ENCODE assay signal across 9 cellular contexts in the genomic region with DNA sequence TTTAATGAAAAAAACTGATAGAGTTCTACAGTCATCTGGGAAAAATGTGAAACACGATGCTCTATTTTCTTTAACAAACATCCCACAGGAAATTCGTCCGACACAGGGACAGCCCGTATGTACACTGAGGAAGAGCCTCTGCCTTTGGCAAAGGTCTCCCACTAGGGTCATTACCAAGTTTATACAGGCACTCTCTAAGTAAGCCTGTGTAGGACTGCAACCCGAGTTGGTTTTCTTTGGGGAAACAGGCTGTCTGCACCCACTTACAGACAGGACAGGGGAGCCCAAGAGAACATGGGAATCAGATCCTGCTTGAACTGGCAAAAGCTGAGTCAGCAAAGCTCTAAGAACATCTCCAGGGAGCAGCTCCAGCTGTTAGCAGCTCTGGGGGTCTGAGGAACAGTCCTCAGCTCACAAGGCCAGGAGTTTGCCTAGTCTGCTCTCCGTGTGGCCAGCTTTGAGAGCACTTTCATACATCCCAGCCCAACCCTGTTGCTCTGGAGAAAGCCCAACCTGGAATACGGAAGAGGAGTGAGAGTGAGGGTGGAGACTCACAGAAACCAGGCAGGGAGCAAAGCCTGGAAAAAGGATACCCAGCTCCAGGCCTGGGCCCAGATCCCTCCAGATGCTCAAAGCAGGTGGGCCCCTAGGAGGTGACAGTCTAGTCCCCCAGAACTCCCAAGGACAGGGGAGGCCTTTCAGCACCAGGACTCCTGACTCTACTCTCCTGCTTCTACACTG. TPM values are rescaled to one million over a fixed set of nuclear protein-coding genes. Genes with fewer than 3 reads are reported as not detected.
DNase-seq lines count a peak whose midpoint lies in the region; ATAC-seq and TF ChIP-seq lines count a peak whose summit lies in the region.
"Had no signal": no experiment of that assay in that cellular context is flagged by ENCODE, and none has a peak within 500 bp of the region (broad histone marks: within the 10 kb centered on the region; RNA-seq: fewer than 3 reads in every experiment).

No MANE protein-coding gene starts in this region.

- peaks cover 27% of the 10 kb centered on the region for H3K79me2 ChIP-seq in neural progenitor cell (ENCODE audit: low read depth)

- peaks cover 0 to 15% (median 6%) of the 10 kb centered on the region in 11 experiments; a peak in 4 of 22 replicates for H3K36me3 ChIP-seq in BLaER1 treated with 17β-estradiol and CSF1 and Interleukin-3, amounts not matched to agents 10 nM and 100 nM
- no peaks in the 10 kb centered on the region for H3K36me3 ChIP-seq in neural progenitor cell

- TF ChIP-seq CTCF in WI38 (IDR thresholded peaks at IDR 0.05; ENCODE audit: low read depth, low read length), result no peak
- TF ChIP-seq CTCF in fibroblast of villous mesenchyme (IDR thresholded peaks at IDR 0.05; ENCODE audit: insufficient read depth, low read depth, low read length), result no peak
- TF ChIP-seq CTCF in neural progenitor cell (IDR thresholded peaks at IDR 0.05), result no peak

- no peak overlapping the region for H3K27ac Mint-ChIP-seq in neural progenitor cell

- H3K9me3 ChIP-seq in BLaER1 treated with 17β-estradiol and CSF1 and Interleukin-3, amounts not matched to agents 10 nM and 100 nM (replicated peaks in 1 of 11), result no peaks in the 10 kb centered on the region
- H3K9me3 ChIP-seq in neural progenitor cell (ENCODE audit: low read depth), result no peaks in the 10 kb centered on the region

- H2AFZ ChIP-seq in neural progenitor cell (replicated peaks), result no peak overlapping the region

- H3K36me3 Mint-ChIP-seq in neural progenitor cell, result no peaks in the 10 kb centered on the region

- H4K20me1 ChIP-seq in BLaER1 treated with 17β-estradiol and CSF1 and Interleukin-3, amounts not matched to agents 10 nM and 100 nM, result peaks cover 0 to 27% (median 6%) of the 10 kb centered on the region in 11 experiments; a peak in 5 of 22 replicates
- peaks cover 20% of the 10 kb centered on the region for H4K20me1 ChIP-seq in neural progenitor cell (ENCODE audit: low read depth)

- H3K4me1 ChIP-seq in BLaER1 treated with 17β-estradiol and CSF1 and Interleukin-3, amounts not matched to agents 10 nM and 100 nM, result peaks cover 45 to 77% (median 53%) of the 10 kb centered on the region in 10 experiments
- H3K4me1 ChIP-seq in neural progenitor cell, result peaks cover 24% of the 10 kb centered on the region

- H3K27me3 Mint-ChIP-seq in neural progenitor cell (ENCODE audit: insufficient read depth, low read depth), result no peaks in the 10 kb centered on the region

- H3K4me1 Mint-ChIP-seq in neural progenitor cell, result peaks cover 27% of the 10 kb centered on the region

- peak overlapping the region; percentile 88 to 99 (median 95) for H3K4me3 ChIP-seq in BLaER1 treated with 17β-estradiol and CSF1 and Interleukin-3, amounts not matched to agents 10 nM and 100 nM
- H3K4me3 ChIP-seq in WI38 (ENCODE audit: low read depth, low read length) (peak overlapping the region; percentile 71), fibroblast of villous mesenchyme (ENCODE audit: low read depth, low read length) (peak overlapping the region; percentile 94), neural progenitor cell (peak overlapping the region; percentile 5)

- ATAC-seq in GM21390 (IDR thresholded peaks at IDR 0.05; ENCODE audit: unreplicated experiment) (no peak), HG03135 (IDR thresholded peaks at IDR 0.05; ENCODE audit: unreplicated experiment) (no peak), GM19023 (IDR thresholded peaks at IDR 0.05; ENCODE audit: unreplicated experiment) (no peak)

- peak overlapping the region; percentile 77 to 97 (median 90) for H3K4me2 ChIP-seq in BLaER1 treated with 17β-estradiol and CSF1 and Interleukin-3, amounts not matched to agents 10 nM and 100 nM
- peak overlapping the region; percentile 98 for H3K4me2 ChIP-seq in neural progenitor cell

- peak overlapping the region in 10 of 11 experiments; percentile 2 to 96 (median 82); a peak in 17 of 22 replicates for H3K27ac ChIP-seq in BLaER1 treated with 17β-estradiol and CSF1 and Interleukin-3, amounts not matched to agents 10 nM and 100 nM
- H3K27ac ChIP-seq in neural progenitor cell, result no peak overlapping the region

- H3K4me3 Mint-ChIP-seq in neural progenitor cell, result peak overlapping the region; percentile 93

- DNase-seq in HPDE6-E6E7 (ENCODE audit: extremely low spot score), result peak; percentile 48
- DNase-seq in fibroblast of villous mesenchyme (ENCODE audit: low read depth), result peak; percentile 96
- DNase-seq in neural progenitor cell (ENCODE audit: low spot score), result peak; percentile 65

- H3K9me3 Mint-ChIP-seq in neural progenitor cell, result no peaks in the 10 kb centered on the region

- peak overlapping the region; percentile 81 to 95 (median 87) for H3K9ac ChIP-seq in BLaER1 treated with 17β-estradiol and CSF1 and Interleukin-3, amounts not matched to agents 10 nM and 100 nM
- H3K9ac ChIP-seq in neural progenitor cell, result no peak overlapping the region

- H3K27me3 ChIP-seq in BLaER1 treated with 17β-estradiol and CSF1 and Interleukin-3, amounts not matched to agents 10 nM and 100 nM, result no peaks in the 10 kb centered on the region
- H3K27me3 ChIP-seq in neural progenitor cell, result no peaks in the 10 kb centered on the region

- peaks cover 22% of the 10 kb centered on the region for H3F3A ChIP-seq in neural progenitor cell (ENCODE audit: low read depth)

RNA-seq across cellular contexts. Expression of a gene that starts 1.9 kb away (rescaled TPM):
- total RNA-seq in fibroblast of villous mesenchyme (32.5 and 52.2 TPM in 2 replicates), neural progenitor cell (ENCODE audit: low replicate concordance) (11.7 and 18.6 TPM in 2 replicates)

RNA-seq across cellular contexts. Expression of a gene that starts 16.7 kb away (rescaled TPM):
- total RNA-seq in fibroblast of villous mesenchyme, result not detected in 2 replicates
- not detected in 2 replicates for total RNA-seq in neural progenitor cell (ENCODE audit: low replicate concordance)
- total RNA-seq: NCI-H460 had no signal

RNA-seq across cellular contexts. Expression of a gene that starts 55.6 kb away (rescaled TPM):
- 4.8 and 11.7 TPM in 2 replicates for total RNA-seq in fibroblast of villous mesenchyme
- 40.6 and 52.0 TPM in 2 replicates for total RNA-seq in neural progenitor cell (ENCODE audit: low replicate concordance)

Comparison
In these comparisons a context has a peak if more than half of its experiments do, and no peak if none do; other contexts are left out.
1. H3K4me3 ChIP-seq: peak in every context shown above with its lines; median percentile 95 in BLaER1 treated with 17β-estradiol and CSF1 and Interleukin-3, amounts not matched to agents 10 nM and 100 nM; 94 in fibroblast of villous mesenchyme; 71 in WI38; 5 in neural progenitor cell.